6 cellular contexts compared by ENCODE assay signal in the genomic region with DNA sequence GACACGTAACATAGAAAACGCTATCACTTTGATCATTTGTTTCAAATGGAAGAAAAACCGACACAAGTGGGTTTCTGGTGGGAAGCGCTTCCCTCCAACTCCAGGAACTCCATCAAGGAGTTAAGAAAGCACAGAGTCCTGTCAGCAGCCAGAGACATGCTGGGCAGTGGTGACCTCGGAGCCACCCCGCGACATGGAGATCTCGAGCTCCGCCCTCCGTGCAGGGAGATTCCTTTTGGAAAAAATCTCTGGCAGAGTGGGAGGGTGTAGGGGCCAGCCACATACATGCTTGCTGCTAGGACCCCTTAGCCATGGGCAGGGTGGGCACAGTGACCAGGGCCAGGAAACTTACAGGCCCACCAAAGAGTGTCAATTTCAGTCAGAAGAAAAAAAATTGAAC.
DNase-seq lines count a peak whose midpoint lies in the region; ATAC-seq and TF ChIP-seq lines count a peak whose summit lies in the region.
"Not testable (repeated sequence)": the region's sequence is repeated elsewhere in the genome, so short reads cannot be mapped to it uniquely, and the experiment has no call there.

No MANE protein-coding gene starts in this region.

- not testable (repeated sequence) for H4K91ac ChIP-seq in mesenchymal stem cell (ENCODE audit: low read length)

- TF ChIP-seq CTCF in choroid plexus epithelial cell (conservative IDR thresholded peaks at IDR 0.05; ENCODE audit: low read depth, low read length); thoracic aorta (IDR thresholded peaks at IDR 0.05): not testable (repeated sequence)

- H3K27me3 ChIP-seq in adipocyte (replicated peaks; ENCODE audit: control insufficient read depth, insufficient read depth, low read length); thoracic aorta (replicated peaks; ENCODE audit: insufficient read depth): not testable (repeated sequence)
- peaks cover 0 to 17% of the 10 kb centered on the region in 2 experiments for H3K27me3 ChIP-seq in mesenchymal stem cell (ENCODE audit: control insufficient read depth in 1 of 2, insufficient read depth in 1 of 2, low read length in 2 of 2)

- intact Hi-C loops in Right ventricle myocardium superior (cut with DNase I); left ventricle myocardium superior (cut with micrococcal nuclease): not testable (repeated sequence)

- H2AFZ ChIP-seq in mesenchymal stem cell (ENCODE audit: low read depth, low read length) = not testable (repeated sequence)

- H3K4me2 ChIP-seq in mesenchymal stem cell (ENCODE audit: low read length, poor library complexity, severe bottlenecking) = not testable (repeated sequence)

- H3K9ac ChIP-seq in adipocyte (ENCODE audit: low read length) = not testable (repeated sequence)
- peak overlapping the region; percentile 57 for H3K9ac ChIP-seq in mesenchymal stem cell (ENCODE audit: low read length)

- H2AK5ac ChIP-seq in mesenchymal stem cell (ENCODE audit: low read length, severe bottlenecking) = not testable (repeated sequence)

- H2BK5ac ChIP-seq in mesenchymal stem cell (ENCODE audit: low read depth, low read length, poor library complexity, severe bottlenecking) = not testable (repeated sequence)

- H2BK12ac ChIP-seq in mesenchymal stem cell (ENCODE audit: low read length in 2 of 2) = not testable (repeated sequence)

- H3K9me3 ChIP-seq in adipocyte (ENCODE audit: control insufficient read depth, low read length); mesenchymal stem cell (ENCODE audit: control insufficient read depth, low read length); thoracic aorta: not testable (repeated sequence)

- H3K4me3 ChIP-seq in adipocyte (ENCODE audit: low read length) (peak overlapping the region; percentile 69), choroid plexus epithelial cell (ENCODE audit: low read depth, low read length) (peak overlapping the region; percentile 48), mesenchymal stem cell (ENCODE audit: insufficient read depth in 1 of 2, low read depth in 1 of 2, low read length in 2 of 2) (peak overlapping the region in 1 of 2 experiments; percentile 66), thoracic aorta (peak overlapping the region; percentile 39)

- DNase-seq in adipocyte (ENCODE audit: low read depth); choroid plexus epithelial cell (ENCODE audit: low read depth); Right ventricle myocardium superior; left ventricle myocardium superior; mesenchymal stem cell; thoracic aorta (ENCODE audit: low spot score): not testable (repeated sequence)

- not testable (repeated sequence) for H2BK15ac ChIP-seq in mesenchymal stem cell (ENCODE audit: low read depth, poor library complexity, severe bottlenecking)

- not testable (repeated sequence) for H3K4ac ChIP-seq in mesenchymal stem cell (ENCODE audit: low read depth in 1 of 2, low read length in 2 of 2)

- not testable (repeated sequence) for H4K8ac ChIP-seq in mesenchymal stem cell (ENCODE audit: low read length)

- not testable (repeated sequence) for H3K36me3 ChIP-seq in adipocyte (ENCODE audit: control insufficient read depth, insufficient read depth, low read length, severe bottlenecking); mesenchymal stem cell (ENCODE audit: control insufficient read depth in 1 of 2, insufficient read depth in 2 of 2, low read depth in 1 of 2, low read length in 2 of 2); thoracic aorta

- not testable (repeated sequence) for H3K4me1 ChIP-seq in adipocyte (ENCODE audit: control insufficient read depth, insufficient read depth, low read length); mesenchymal stem cell (ENCODE audit: control insufficient read depth, insufficient read depth, low read depth, low read length); thoracic aorta (ENCODE audit: control insufficient read depth in 1 of 2, low read depth in 2 of 2)

- H3K14ac ChIP-seq in mesenchymal stem cell (ENCODE audit: low read length in 2 of 2) = not testable (repeated sequence)

- H2BK120ac ChIP-seq in mesenchymal stem cell (ENCODE audit: low read depth, low read length) = not testable (repeated sequence)

- H3K79me1 ChIP-seq in mesenchymal stem cell (replicated peaks; ENCODE audit: low read length, poor library complexity, severe bottlenecking) = not testable (repeated sequence)

- H3K23ac ChIP-seq in mesenchymal stem cell (ENCODE audit: low read length in 2 of 2) = not testable (repeated sequence)

- whole genome bisulfite sequencing in mesenchymal stem cell = no CpG with 5 or more reads among the region's 10 CpGs

- H3K27ac ChIP-seq in mesenchymal stem cell (ENCODE audit: low read length, poor library complexity, severe bottlenecking); thoracic aorta: not testable (repeated sequence)

- ATAC-seq in Right ventricle myocardium superior (ENCODE audit: poor library complexity) (peak; percentile 39), left ventricle myocardium superior (peak; percentile 61)
- not testable (repeated sequence) for ATAC-seq in thoracic aorta (ENCODE audit: insufficient number of reproducible peaks, low FRiP score, low read depth)

- not testable (repeated sequence) for H3K18ac ChIP-seq in mesenchymal stem cell (ENCODE audit: low read depth in 1 of 2, low read length in 2 of 2)
